In genomic region chr5:60699549-60700346, GRCh38 we compare ENCODE assay signal across 8 cellular contexts. TPM values are rescaled to one million over a fixed set of nuclear protein-coding genes. Genes with fewer than 3 reads are reported as not detected.
DNase-seq lines count a peak whose midpoint lies in the region; ATAC-seq and TF ChIP-seq lines count a peak whose summit lies in the region.

TSS of gene DEPDC1B (minus strand) at chr5:60700166. CDS start at chr5:60700093, 73 bp downstream.

- peak within 1 kb of the TSS; percentile 94 for H3K4me2 ChIP-seq in OCI-LY7 (ENCODE audit: low read length)

- CTCF ChIA-PET in OCI-LY7 (lab: Charles Lee; ENCODE audit: unreplicated experiment): interaction anchor here (0.6 to 1.8 kb wide), 5 partner anchors 11 to 1151 kb away, joined by 3 to 7 read pairs (median 4); no protein-coding TSS in a partner anchor

- H4K20me1 ChIP-seq in OCI-LY7 (ENCODE audit: insufficient read depth, low read length): no peaks in the 10 kb centered on the region

- peaks cover 26% of the 10 kb centered on the region for H3K4me1 ChIP-seq in OCI-LY7 (ENCODE audit: insufficient read depth, low read length, poor library complexity, severe bottlenecking)

- H3K9me2 ChIP-seq in OCI-LY7 (ENCODE audit: insufficient read depth, low read length): no peaks in the 10 kb centered on the region

- intact Hi-C loops in OCI-LY7 (cut with micrococcal nuclease; ENCODE audit: unreplicated experiment): loop anchor here (5.0 kb wide), 1 partner anchor 248 kb away; the partner anchor contains the start of genes ERCC8 and NDUFAF2

- H3K27ac ChIP-seq in OCI-LY7 (ENCODE audit: low read depth, low read length, poor library complexity, severe bottlenecking): peak within 1 kb of the TSS; percentile 83

- H3K4me3 ChIP-seq in OCI-LY7 (ENCODE audit: low read depth, low read length, poor library complexity, severe bottlenecking) (peak within 1 kb of the TSS; percentile 90), epithelial cell of esophagus (ENCODE audit: low read length) (peak within 1 kb of the TSS; percentile 88)

- H2AFZ ChIP-seq in OCI-LY7 (ENCODE audit: low read length): peak within 1 kb of the TSS; percentile 97

- peak; percentile 37 for DNase-seq in DMS153 treated with DMSO at 0.1 percent for 48 hours (lab: John Stamatoyannopoulos, UW; ENCODE audit: unreplicated experiment)
- DNase-seq in HuH-7.5 (ENCODE audit: low spot score): peak; percentile 70
- peak; percentile 92 for DNase-seq in OCI-LY7 (ENCODE audit: low spot score)
- peak; percentile 69 for DNase-seq in activated T-cell treated with anti-CD3 and anti-CD28 coated beads for 1 hour (ENCODE audit: low read depth)
- DNase-seq in epithelial cell of esophagus (ENCODE audit: low read depth): peak; percentile 93
- DNase-seq in mucosa of gallbladder (ENCODE audit: low spot score): peak; percentile 90
- DNase-seq in stimulated activated CD8-positive, alpha-beta memory T cell treated with anti-CD3 and anti-CD28 coated beads, Interleukin-4, amount 100 ng/mL, for 24 hours (ENCODE audit: low read depth): peak; percentile 84

- ATAC-seq in GM21528 (IDR thresholded peaks at IDR 0.05; ENCODE audit: low FRiP score, unreplicated experiment): peak; percentile 94

- peaks cover 9% of the 10 kb centered on the region for H3K36me3 ChIP-seq in OCI-LY7 (ENCODE audit: insufficient read depth, low read length)

- H3K9me3 ChIP-seq in OCI-LY7 (ENCODE audit: low read length): peaks cover 6% of the 10 kb centered on the region; the same call in 1 of the 2 replicates

- POLR2A ChIA-PET in OCI-LY7 (lab: Charles Lee): interaction anchor here (0.5 to 2.4 kb wide), 18 partner anchors 10 to 262 kb away, joined by 3 to 36 read pairs (median 3); partner anchors contain the start of genes ERCC8 and NDUFAF2

- BruUV-seq in OCI-LY7 (replicated peaks; lab: Mats Ljungman, UMichigan): no TSS peak

- peak; percentile 72 for TF ChIP-seq CTCF in OCI-LY7 (conservative IDR thresholded peaks at IDR 0.05; ENCODE audit: low read length)
- TF ChIP-seq CTCF in epithelial cell of esophagus (IDR thresholded peaks at IDR 0.05; ENCODE audit: insufficient read depth, low read depth, low read length, missing control alignments): peak; percentile 27

- peaks cover 48% of the 10 kb centered on the region for H3K79me2 ChIP-seq in OCI-LY7 (ENCODE audit: insufficient read depth, low read depth, low read length)

RNA-seq across cellular contexts. Expression of gene DEPDC1B, which starts in this region (rescaled TPM):
- total RNA-seq in OCI-LY7 (2014; rRNA removed; shearing (Covaris generic)): 43.7 and 46.9 TPM in 2 replicates
- total RNA-seq in OCI-LY7 (2022) (47.6 and 51.9 TPM in 2 replicates), mucosa of gallbladder (117 TPM)

Comparison
In these comparisons a context has a peak if more than half of its experiments do, and no peak if none do; other contexts are left out.
1. Peak in every context shown above with its lines: DNase-seq, ATAC-seq, H3K4me3 ChIP-seq and H3K27ac ChIP-seq.
2. DNase-seq: peak in every context shown above with its lines; median percentile 93 in epithelial cell of esophagus; 92 in OCI-LY7; 90 in mucosa of gallbladder; 84 in stimulated activated CD8-positive, alpha-beta memory T cell treated with anti-CD3 and anti-CD28 coated beads, Interleukin-4, amount 100 ng/mL, for 24 hours; 70 in HuH-7.5; 69 in activated T-cell treated with anti-CD3 and anti-CD28 coated beads for 1 hour; 37 in DMS153 treated with DMSO at 0.1 percent for 48 hours.